Comparison of ENCODE assay signal across 8 cellular contexts in the genomic region with DNA sequence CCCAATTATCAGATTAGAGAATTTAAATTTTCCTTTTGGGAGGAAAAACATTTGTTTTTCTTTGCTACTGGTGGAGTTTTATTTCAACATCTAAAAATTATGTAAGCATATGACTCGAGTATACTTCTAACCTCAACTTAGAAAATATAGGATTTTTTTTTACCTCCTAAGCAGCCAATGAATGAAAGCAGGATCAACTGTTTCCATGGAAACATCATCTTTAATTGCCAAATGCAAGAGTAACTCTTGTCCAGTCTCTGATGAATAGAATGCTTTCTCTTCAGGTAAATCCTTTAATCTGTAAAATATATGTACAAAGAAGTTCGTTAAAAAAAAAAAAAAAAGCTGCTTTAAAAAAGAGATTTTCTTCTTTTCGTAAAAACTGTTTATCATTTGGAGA.
"Had no signal": no experiment of that assay in that cellular context is flagged by ENCODE, and none has a peak within 500 bp of the region (broad histone marks: within the 10 kb centered on the region; RNA-seq: fewer than 3 reads in every experiment).

No MANE protein-coding gene starts in this region.

- H3K4me3 Mint-ChIP-seq: H9 had no signal

- ATAC-seq: HepG2, K562 had no signal

- H3K4me3 ChIP-seq: K562 had no signal

- H3K27ac ChIP-seq: HL-60 had no signal

- H3K4me1 Mint-ChIP-seq: H9 had no signal

- DNase-seq: GOT3, H9, HCEC 1CT, KG1 had no signal

- H3K27ac Mint-ChIP-seq: H9 had no signal

- H3K9me3 Mint-ChIP-seq: H9 had no signal

- FAIRE-seq: H54, HepG2, K562 had no signal
